In genomic region chr3:132730891-132731580, GRCh38 we compare ENCODE assay signal across 8 cellular contexts. TPM values are rescaled to one million over a fixed set of nuclear protein-coding genes. Genes with fewer than 3 reads are reported as not detected.
A peak's percentile ranks its signal among the peaks of the same experiment; 100 is the strongest.
DNase-seq lines count a peak whose midpoint lies in the region; ATAC-seq, FAIRE-seq and TF ChIP-seq lines count a peak whose summit lies in the region.

No MANE protein-coding gene starts in this region.

- H3K4me3 Mint-ChIP-seq in neural progenitor cell: no peak overlapping the region

- intact Hi-C loops in OCI-LY7 (cut with micrococcal nuclease; ENCODE audit: unreplicated experiment): loop anchor here (10.0 kb wide), 1 partner anchor 1194 kb away; no protein-coding TSS in a partner anchor

- H3K14ac ChIP-seq in H1 (ENCODE audit: insufficient read length): no peak overlapping the region

- CTCF ChIA-PET in OCI-LY7 (lab: Charles Lee; ENCODE audit: unreplicated experiment) (no interaction called here), H1 (lab: Charles Lee; ENCODE audit: partially characterized antibody) (interaction anchor here (0.7 to 8.9 kb wide), 42 partner anchors 12 to 848 kb away, joined by 3 to 93 read pairs (median 4); partner anchors contain the start of genes BFSP2 and TMEM108)

- no peak overlapping the region for H3K4ac ChIP-seq in H1 (replicated peaks; ENCODE audit: insufficient read length, low read depth, low read length)

- H3F3A ChIP-seq in neural progenitor cell (ENCODE audit: low read depth): peaks cover 4% of the 10 kb centered on the region

- no peak overlapping the region for H2BK15ac ChIP-seq in H1 (ENCODE audit: low read length)

- H2AFZ ChIP-seq in OCI-LY7 (ENCODE audit: low read length): no peak overlapping the region
- H2AFZ ChIP-seq in H1 (ENCODE audit: low read length): 0 out of 2 replicates have a peak overlapping the region, but pooled peaks have one; percentile 19
- H2AFZ ChIP-seq in neural progenitor cell (replicated peaks): peak overlapping the region; percentile 89

- no peak overlapping the region for H2BK12ac ChIP-seq in H1 (ENCODE audit: low read depth, low read length)

- TF ChIP-seq POLR2A in H1 (IDR thresholded peaks at IDR 0.05; ENCODE audit: control extremely low read depth in 1 of 2, low read depth in 2 of 2, low read length in 2 of 2): no peak

- H4K5ac ChIP-seq in H1 (ENCODE audit: insufficient read length, low read depth, low read length): no peak overlapping the region

- TF ChIP-seq RAD21 in Ishikawa (IDR thresholded peaks at IDR 0.05; ENCODE audit: low read depth): peak; percentile 74
- TF ChIP-seq RAD21 in H1 (IDR thresholded peaks at IDR 0.05 in 1 of 2, conservative IDR thresholded peaks at IDR 0.05 in 1 of 2; ENCODE audit: low read depth in 2 of 2, low read length in 2 of 2): peak; percentile 95

- no peaks in the 10 kb centered on the region for H3K9me3 Mint-ChIP-seq in neural progenitor cell

- no peak overlapping the region for H2BK120ac ChIP-seq in H1 (replicated peaks; ENCODE audit: low read depth, low read length)

- WGBS in H1 (ENCODE audit: extremely low coverage in 1 of 2, insufficient coverage in 1 of 2, insufficient read length in 1 of 2, insufficient replicate concordance in 2 of 2, low coverage in 1 of 2, low lambda C conversion rate in 2 of 2, missing lambda C conversion rate in 1 of 2), 2 experiments: 62% methylated on average over 2 of the region's 2 CpGs; no CpG with 5 or more reads in 1 of the 2 experiments

- DNase-seq in DMS79 treated with DMSO at 0.1 percent for 48 hours (lab: John Stamatoyannopoulos, UW) (peak; percentile 52), OCI-LY7 (ENCODE audit: low spot score) (peak; percentile 39), H1 (ENCODE audit: low read depth in 1 of 2, low spot score in 2 of 2) (no peak), neural progenitor cell (ENCODE audit: low spot score) (peak; percentile 75), mucosa of gallbladder (ENCODE audit: low spot score) (no peak)
- DNase-seq in stimulated activated CD4-positive, alpha-beta T cell treated with anti-CD3 and anti-CD28 coated beads, Interleukin-2, amount 100 ng/mL, for 24 hours: no peak

- no peak for ATAC-seq in HG03521 (IDR thresholded peaks at IDR 0.05; ENCODE audit: unreplicated experiment)

- TF ChIP-seq CTCF in OCI-LY7 (conservative IDR thresholded peaks at IDR 0.05; ENCODE audit: low read length) (peak; percentile 76), H1 (IDR thresholded peaks at IDR 0.05; ENCODE audit: control extremely low read depth in 1 of 3, insufficient read depth in 1 of 3, low read depth in 1 of 3, low read length in 3 of 3) (peak in 2 of 3 experiments; percentile 70 to 74; a peak in 3 of 4 replicates), neural progenitor cell (IDR thresholded peaks at IDR 0.05) (peak; percentile 75)

- H2BK5ac ChIP-seq in H1 (ENCODE audit: low read depth, low read length): no peak overlapping the region

- BruUV-seq in OCI-LY7 (replicated peaks; lab: Mats Ljungman, UMichigan): no TSS peak

- H3K4me1 Mint-ChIP-seq in neural progenitor cell: peaks cover 6% of the 10 kb centered on the region

- no peaks in the 10 kb centered on the region for H3K23me2 ChIP-seq in H1 (ENCODE audit: low read depth, low read length)

- H3K9me3 ChIP-seq in OCI-LY7 (ENCODE audit: low read length): no peaks in the 10 kb centered on the region
- no peaks in the 10 kb centered on the region for H3K9me3 ChIP-seq in H1 (ENCODE audit: insufficient read depth in 2 of 2, low read depth in 1 of 2, low read length in 1 of 2)
- no peaks in the 10 kb centered on the region for H3K9me3 ChIP-seq in neural progenitor cell (ENCODE audit: low read depth)

- H4K20me1 ChIP-seq in OCI-LY7 (ENCODE audit: insufficient read depth, low read length) (no peaks in the 10 kb centered on the region), H1 (replicated peaks in 1 of 2; ENCODE audit: control insufficient read depth in 1 of 2, insufficient read depth in 2 of 2, low read length in 2 of 2) (no peaks in the 10 kb centered on the region), neural progenitor cell (ENCODE audit: low read depth) (no peaks in the 10 kb centered on the region)

- no peak overlapping the region for H4K91ac ChIP-seq in H1 (replicated peaks; ENCODE audit: insufficient read length, low read length)

- H3K27ac ChIP-seq in OCI-LY7 (ENCODE audit: low read depth, low read length, poor library complexity, severe bottlenecking): no peak overlapping the region
- H3K27ac ChIP-seq in H1 (ENCODE audit: low read depth, low read length): no peak overlapping the region
- no peak overlapping the region for H3K27ac ChIP-seq in neural progenitor cell

- H3K27me3 ChIP-seq in H1 (replicated peaks in 1 of 4; ENCODE audit: control insufficient read depth in 3 of 4, extremely low read depth in 1 of 4, insufficient read depth in 3 of 4, low read length in 3 of 4) (no peaks in the 10 kb centered on the region), neural progenitor cell (no peaks in the 10 kb centered on the region)

- no peak overlapping the region for H3K18ac ChIP-seq in H1 (ENCODE audit: extremely low read depth, low read length)

- no peak overlapping the region for H3K27ac Mint-ChIP-seq in neural progenitor cell

- H3K4me2 ChIP-seq in OCI-LY7 (ENCODE audit: low read length) (no peak overlapping the region), H1 (ENCODE audit: insufficient read depth in 1 of 2, low read depth in 2 of 2, low read length in 2 of 2) (no peak overlapping the region), neural progenitor cell (no peak overlapping the region)

- no peak overlapping the region for H3K23ac ChIP-seq in H1 (ENCODE audit: insufficient read length)

- no peak overlapping the region for H4K8ac ChIP-seq in H1 (ENCODE audit: extremely low read depth, insufficient read depth, low read length)

- H3K36me3 Mint-ChIP-seq in neural progenitor cell: no peaks in the 10 kb centered on the region

- POLR2A ChIA-PET in OCI-LY7 (lab: Charles Lee) (no interaction called here), H1 (lab: Charles Lee; ENCODE audit: partially characterized antibody) (interaction anchor here (0.5 to 0.9 kb wide), 2 partner anchors 693 to 1431 kb away, joined by 4 to 5 read pairs; no protein-coding TSS in a partner anchor)

- H3K79me2 ChIP-seq in OCI-LY7 (ENCODE audit: insufficient read depth, low read depth, low read length): no peaks in the 10 kb centered on the region
- no peaks in the 10 kb centered on the region for H3K79me2 ChIP-seq in H1 (ENCODE audit: control insufficient read depth in 1 of 2, insufficient read depth in 2 of 2, low read length in 2 of 2)
- no peaks in the 10 kb centered on the region for H3K79me2 ChIP-seq in neural progenitor cell (ENCODE audit: low read depth)

- H3K27me3 Mint-ChIP-seq in neural progenitor cell (ENCODE audit: insufficient read depth, low read depth): no peaks in the 10 kb centered on the region

- no peak overlapping the region for H3K56ac ChIP-seq in H1 (replicated peaks; ENCODE audit: insufficient read length, low read depth, low read length)

- FAIRE-seq in H1 (lab: Jason Lieb, UNC): peak; percentile 99

- H3K9me2 ChIP-seq in OCI-LY7 (ENCODE audit: insufficient read depth, low read length): no peaks in the 10 kb centered on the region

- no peak overlapping the region for H2AK5ac ChIP-seq in H1 (ENCODE audit: low read depth, low read length)

- no peak overlapping the region for H2BK20ac ChIP-seq in H1 (ENCODE audit: low read length)

- H3K4me1 ChIP-seq in OCI-LY7 (ENCODE audit: insufficient read depth, low read length, poor library complexity, severe bottlenecking) (no peaks in the 10 kb centered on the region), H1 (replicated peaks in 1 of 4; ENCODE audit: control insufficient read depth in 3 of 4, insufficient read depth in 4 of 4, low read length in 3 of 4) (no peaks in the 10 kb centered on the region; a peak in 1 of 7 replicates), neural progenitor cell (no peaks in the 10 kb centered on the region)

- no peaks in the 10 kb centered on the region for H3K36me3 ChIP-seq in OCI-LY7 (ENCODE audit: insufficient read depth, low read length)
- H3K36me3 ChIP-seq in H1 (ENCODE audit: control insufficient read depth in 2 of 4, insufficient read depth in 4 of 4, low read length in 3 of 4): no peaks in the 10 kb centered on the region
- no peaks in the 10 kb centered on the region for H3K36me3 ChIP-seq in neural progenitor cell

- H3K79me1 ChIP-seq in H1 (ENCODE audit: low read depth, low read length): no peaks in the 10 kb centered on the region

- H3K9ac ChIP-seq in H1 (replicated peaks in 1 of 4; ENCODE audit: extremely low read depth in 1 of 4, low read depth in 3 of 4, low read length in 3 of 4) (no peak overlapping the region), neural progenitor cell (no peak overlapping the region)

- H3K4me3 ChIP-seq in OCI-LY7 (ENCODE audit: low read depth, low read length, poor library complexity, severe bottlenecking) (no peak overlapping the region), H1 (ENCODE audit: extremely low read depth in 1 of 4, insufficient read depth in 2 of 4, low read depth in 3 of 4, low read length in 4 of 4) (no peak overlapping the region), neural progenitor cell (no peak overlapping the region)

- TF ChIP-seq EP300 in Ishikawa (IDR thresholded peaks at IDR 0.05; ENCODE audit: borderline replicate concordance): no peak
- TF ChIP-seq EP300 in H1 (IDR thresholded peaks at IDR 0.05; ENCODE audit: borderline replicate concordance in 1 of 2, low read depth in 2 of 2, low read length in 2 of 2): no peak

TF ChIP-seq in Ishikawa, 13 proteins besides CTCF, POLR2A, EP300 and RAD21 (continues in another document):
- no peak for TF ChIP-seq EGR1 (IDR thresholded peaks at IDR 0.05)

TF ChIP-seq in H1, 55 proteins besides CTCF, POLR2A, EP300 and RAD21 (continues in another document):
- TF ChIP-seq KDM5A (IDR thresholded peaks at IDR 0.05; ENCODE audit: low read length): no peak
- TF ChIP-seq GABPA (IDR thresholded peaks at IDR 0.05; ENCODE audit: borderline replicate concordance, insufficient read depth, low read length): no peak
- no peak for TF ChIP-seq NANOG (IDR thresholded peaks at IDR 0.05; ENCODE audit: insufficient read depth, low read depth, low read length, poor library complexity, severe bottlenecking)
- TF ChIP-seq JUN (IDR thresholded peaks at IDR 0.05; ENCODE audit: low read depth, low read length): no peak
- no peak for TF ChIP-seq BACH1 (IDR thresholded peaks at IDR 0.05; ENCODE audit: low read length)

RNA-seq across cellular contexts. Expression of gene NPHP3, which starts 8.8 kb away (rescaled TPM):
- 7.9 and 10.6 TPM in 2 replicates for total RNA-seq in OCI-LY7 (2014; rRNA removed; shearing (Covaris generic))
- total RNA-seq in OCI-LY7 (2022): 8.5 and 9.8 TPM in 2 replicates
- 10.0 and 14.8 TPM in 2 replicates for total RNA-seq in H1 (2021; fragmentation: NEBNext Ultra II Directional; extraction: Animal tissue kit (Norgen Biotek cat#: 25700))
- 5.7 and 6.8 TPM in 2 replicates for polyA plus RNA-seq in H1 (2011; rRNA removed)
- polyA plus RNA-seq in H1 (2011; cell fraction: cytosol; rRNA removed): 8.9 TPM
- polyA plus RNA-seq in H1 (2011; cell fraction: nucleus; rRNA removed): 5.8 TPM
- 5.0 to 8.4 TPM (median 6.0 TPM) in 4 replicates for polyA plus RNA-seq in H1 (2012, experiment 1 of 2)
- polyA plus RNA-seq in H1 (2012, experiment 2 of 2): 0.39 TPM
- polyA plus RNA-seq in H1 (2013, experiment 1 of 2): 8.3 TPM
- polyA plus RNA-seq in H1 (2013, experiment 2 of 2): 7.2 TPM
- 6.7 and 14.5 TPM in 2 replicates for polyA minus RNA-seq in H1 (2011; rRNA and poly(A)+ RNA removed)
- polyA minus RNA-seq in H1 (2011; cell fraction: cytosol; rRNA and poly(A)+ RNA removed): 6.0 TPM
- polyA minus RNA-seq in H1 (2011; cell fraction: nucleus; rRNA and poly(A)+ RNA removed): 21.3 TPM
- total RNA-seq in neural progenitor cell (ENCODE audit: low replicate concordance): 34.7 and 73.1 TPM in 2 replicates
- 19.2 TPM for total RNA-seq in mucosa of gallbladder

Comparison
In these comparisons a context has a peak if more than half of its experiments do, and no peak if none do; other contexts are left out.
1. DNase-seq: peak in DMS79 treated with DMSO at 0.1 percent for 48 hours (single experiment), OCI-LY7 (single experiment) and neural progenitor cell (single experiment); none in H1 (0 of 2), mucosa of gallbladder (single experiment) and stimulated activated CD4-positive, alpha-beta T cell treated with anti-CD3 and anti-CD28 coated beads, Interleukin-2, amount 100 ng/mL, for 24 hours (0 of 2).
2. Peak in every context shown above with its lines, with median percentiles within 50 percentile points of each other: CTCF ChIP-seq.